1 cellular context compared by ENCODE assay signal in genomic region chr9:20925256-20926046, GRCh38.
TF ChIP-seq lines count a peak whose summit lies in the region.

No MANE protein-coding gene starts in this region.

TF ChIP-seq in HepG2, 621 proteins besides CTCF, POLR2A, EP300 and RAD21 (continued from another document):
- TF ChIP-seq HMGXB4 (CRISPR knock-in tag; IDR thresholded peaks at IDR 0.05; ENCODE audit: borderline replicate concordance in 1 of 2, low read depth in 1 of 2) (no peak), ZNF512 (CRISPR knock-in tag; IDR thresholded peaks at IDR 0.05) (no peak), RBM39 (IDR thresholded peaks at IDR 0.05; ENCODE audit: low read depth, low read length, poor library complexity, severe bottlenecking) (no peak), POLR2G (IDR thresholded peaks at IDR 0.05; ENCODE audit: low read depth, low read length) (no peak), ZNF639 (CRISPR knock-in tag; conservative IDR thresholded peaks at IDR 0.05) (no peak), ZNF282 (IDR thresholded peaks at IDR 0.05; ENCODE audit: partially characterized antibody) (no peak), ZNF20 (CRISPR knock-in tag; IDR thresholded peaks at IDR 0.05) (no peak), ZBTB4 (CRISPR knock-in tag; IDR thresholded peaks at IDR 0.05; ENCODE audit: borderline replicate concordance) (no peak), ZNF407 (CRISPR knock-in tag; IDR thresholded peaks at IDR 0.05; ENCODE audit: not compliant biosample characterization) (no peak), FOXP4 (CRISPR knock-in tag; IDR thresholded peaks at IDR 0.05) (no peak), ZNF598 (CRISPR knock-in tag; IDR thresholded peaks at IDR 0.05; ENCODE audit: borderline replicate concordance) (no peak), ZNF3 (CRISPR knock-in tag; IDR thresholded peaks at IDR 0.05) (no peak), TEAD2 (CRISPR knock-in tag; IDR thresholded peaks at IDR 0.05) (no peak), LBX2 (CRISPR knock-in tag; IDR thresholded peaks at IDR 0.05; ENCODE audit: borderline replicate concordance) (no peak), ZNF496 (CRISPR knock-in tag; IDR thresholded peaks at IDR 0.05; ENCODE audit: insufficient replicate concordance) (no peak), NCOA2 (CRISPR knock-in tag; IDR thresholded peaks at IDR 0.05) (no peak), ZFP82 (CRISPR knock-in tag; IDR thresholded peaks at IDR 0.05; ENCODE audit: borderline replicate concordance) (no peak)
TF ChIP-seq in HepG2: peak in this region for 0.
